ENCODE assay signal across 25 cellular contexts in the genomic region with DNA sequence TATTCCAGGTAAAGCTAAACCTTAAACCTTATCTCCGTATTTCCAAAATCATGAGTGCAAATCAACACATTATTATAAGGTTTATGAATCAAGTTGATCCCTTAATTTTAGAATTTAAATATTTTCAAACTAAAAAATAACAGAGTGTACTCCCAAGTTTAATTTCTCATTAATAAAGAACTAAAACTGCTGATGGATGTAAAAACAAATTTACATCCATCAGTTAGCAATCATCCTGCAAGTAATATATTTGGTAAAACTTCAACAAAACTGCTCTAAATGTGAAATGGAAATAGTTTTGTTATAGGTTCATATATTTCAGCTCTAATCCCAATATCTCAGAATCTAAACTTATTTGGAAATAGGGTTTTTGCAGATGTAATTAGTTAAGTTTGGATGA.
DNase-seq lines count a peak whose midpoint lies in the region; ATAC-seq, FAIRE-seq and TF ChIP-seq lines count a peak whose summit lies in the region.
"Had no signal": no experiment of that assay in that cellular context is flagged by ENCODE, and none has a peak within 500 bp of the region (broad histone marks: within the 10 kb centered on the region; RNA-seq: fewer than 3 reads in every experiment).

No MANE protein-coding gene starts in this region.

- no peaks in the 10 kb centered on the region for H3K27me3 ChIP-seq in HepG2 (ENCODE audit: control insufficient read depth in 1 of 2, insufficient read depth in 2 of 2, low read length in 2 of 2)
- no peaks in the 10 kb centered on the region for H3K27me3 ChIP-seq in right lobe of liver
- H3K27me3 ChIP-seq in K562 (ENCODE audit: control insufficient read depth in 2 of 2, insufficient read depth in 2 of 2, low read length in 2 of 2): no peaks in the 10 kb centered on the region
- no peaks in the 10 kb centered on the region for H3K27me3 ChIP-seq in H9 (ENCODE audit: insufficient read depth, low read length)
- H3K27me3 ChIP-seq: BE2C, BLaER1 had no signal

- no peak overlapping the region for H4K8ac ChIP-seq in H9 (replicated peaks; ENCODE audit: insufficient read length, low read depth, low read length)

- H2BK12ac ChIP-seq in H9 (ENCODE audit: insufficient read length, low read depth, low read length): no peak overlapping the region

- H2AK5ac ChIP-seq in H9 (ENCODE audit: insufficient read length, low read length): no peak overlapping the region

- H3K4me1 ChIP-seq in HepG2 (ENCODE audit: insufficient read depth, low read length): no peaks in the 10 kb centered on the region
- no peaks in the 10 kb centered on the region for H3K4me1 ChIP-seq in right lobe of liver
- H3K4me1 ChIP-seq in K562 (replicated peaks in 1 of 2; ENCODE audit: control insufficient read depth in 2 of 2, insufficient read depth in 2 of 2, low read length in 2 of 2): peaks cover 15 to 37% of the 10 kb centered on the region in 2 experiments
- H3K4me1 ChIP-seq in H9 (ENCODE audit: insufficient read depth, low read length): no peaks in the 10 kb centered on the region
- H3K4me1 ChIP-seq: BE2C, BLaER1 had no signal

- no peaks in the 10 kb centered on the region for H3K23me2 ChIP-seq in H9 (ENCODE audit: insufficient read length, low read depth, low read length, poor library complexity, severe bottlenecking)

- no peaks in the 10 kb centered on the region for H3K36me3 Mint-ChIP-seq in H9 (ENCODE audit: insufficient read depth in 1 of 3, low read depth in 3 of 3)
- H3K36me3 Mint-ChIP-seq: CD14-positive monocyte; CD4-positive, alpha-beta memory T cell; CD4-positive, CD25-positive, alpha-beta regulatory T cell; CD8-positive, alpha-beta memory T cell had no signal

- H3K14ac ChIP-seq in H9 (ENCODE audit: insufficient read depth, low read length): no peak overlapping the region

- H4K20me1 ChIP-seq in HepG2 (ENCODE audit: insufficient read depth, low read length) (no peaks in the 10 kb centered on the region), K562 (replicated peaks; ENCODE audit: control insufficient read depth, insufficient read depth, low read length) (no peaks in the 10 kb centered on the region), H9 (ENCODE audit: control insufficient read depth, insufficient read depth, insufficient read length) (no peaks in the 10 kb centered on the region)
- H4K20me1 ChIP-seq: BLaER1 had no signal

- H3T11ph ChIP-seq in H9 (ENCODE audit: low read length): no peak overlapping the region

- H2BK20ac ChIP-seq in H9 (ENCODE audit: low read depth, low read length, poor library complexity, severe bottlenecking): no peak overlapping the region

- no peak overlapping the region for H4K5ac ChIP-seq in H9 (ENCODE audit: insufficient read length, low read depth, low read length)

- no peak for TF ChIP-seq RAD21 in HepG2 (CRISPR knock-in tag; IDR thresholded peaks at IDR 0.05)
- no peak for TF ChIP-seq RAD21 in K562 (CRISPR knock-in tag; conservative IDR thresholded peaks at IDR 0.05 in 1 of 2, IDR thresholded peaks at IDR 0.05 in 1 of 2)

- H3K27ac Mint-ChIP-seq in H9: no peak overlapping the region
- H3K27ac Mint-ChIP-seq: CD14-positive monocyte; CD4-positive, alpha-beta memory T cell; CD4-positive, CD25-positive, alpha-beta regulatory T cell; CD8-positive, alpha-beta memory T cell had no signal

- H2BK15ac ChIP-seq in H9 (ENCODE audit: low read depth, low read length): no peak overlapping the region

- H3K9me3 Mint-ChIP-seq in H9: no peaks in the 10 kb centered on the region

- H3K79me1 ChIP-seq in H9 (ENCODE audit: insufficient read depth, low read depth, low read length, poor library complexity, severe bottlenecking): no peaks in the 10 kb centered on the region

- ATAC-seq in HepG2 (no peak), right lobe of liver (no peak), K562 (no peak)
- ATAC-seq: GM12878 had no signal

- POLR2A ChIA-PET in HepG2 (lab: Yijun Ruan, JAX): no interaction called here
- POLR2A ChIA-PET in K562 (lab: Yijun Ruan, JAX): no interaction called here

- H3K9ac ChIP-seq in HepG2 (ENCODE audit: insufficient read depth, low read depth, low read length) (no peak overlapping the region), K562 (ENCODE audit: insufficient read depth in 1 of 2, low read depth in 2 of 2, low read length in 2 of 2) (no peak overlapping the region), H9 (ENCODE audit: extremely low read depth, insufficient read length, low read length) (no peak overlapping the region)
- H3K9ac ChIP-seq: BLaER1 had no signal

- H2AFZ ChIP-seq in HepG2 (ENCODE audit: low read length) (no peak overlapping the region), K562 (ENCODE audit: low read depth, low read length) (0 out of 2 replicates have a peak overlapping the region, but pooled peaks have one; percentile 38), H9 (ENCODE audit: low read length) (no peak overlapping the region)

- no peak for TF ChIP-seq CTCF in HepG2 (CRISPR knock-in tag; IDR thresholded peaks at IDR 0.05)
- TF ChIP-seq CTCF in right lobe of liver (IDR thresholded peaks at IDR 0.05): no peak
- no peak for TF ChIP-seq CTCF in K562 (IDR thresholded peaks at IDR 0.05 in 2 of 3, conservative IDR thresholded peaks at IDR 0.05 in 1 of 3; ENCODE audit: insufficient read depth in 2 of 3, low read depth in 1 of 3, low read length in 3 of 3)
- TF ChIP-seq CTCF in H9 (conservative IDR thresholded peaks at IDR 0.05): no peak

- intact Hi-C loops in HepG2 (cut with micrococcal nuclease; ENCODE audit: unreplicated experiment) (no loop called here), right lobe of liver (cut with DNase I) (no loop called here), K562 (cut with micrococcal nuclease) (no loop called here)

- H3K27me3 Mint-ChIP-seq in H9 (ENCODE audit: low read depth): no peaks in the 10 kb centered on the region
- H3K27me3 Mint-ChIP-seq: CD4-positive, CD25-positive, alpha-beta regulatory T cell; CD8-positive, alpha-beta memory T cell had no signal

- no peak for DNase-seq in HepG2 (ENCODE audit: low spot score)
- no peak for DNase-seq in right lobe of liver
- DNase-seq in K562 (ENCODE audit: extremely low read depth in 1 of 4, low spot score in 3 of 4): no peak
- DNase-seq in stimulated activated CD4-positive, alpha-beta T cell treated with anti-CD3 and anti-CD28 coated beads, Interleukin-4, amount 100 ng/mL, for 24 hours: no peak
- DNase-seq in H9: no peak
- DNase-seq: ACHN; BE2C; C1 segment of cervical spinal cord; CD4-positive, alpha-beta memory T cell; CD4-positive, CD25-positive, alpha-beta regulatory T cell; CD8-positive, alpha-beta memory T cell; COR-L47; DMS 273 treated with DMSO at 0.1 percent for 48 hours; DMS153; DMS53; DMS79; DND-41; EL; GDM1 had no signal

- H2BK120ac ChIP-seq in H9 (ENCODE audit: low read depth, low read length, poor library complexity, severe bottlenecking): no peak overlapping the region

- no peaks in the 10 kb centered on the region for H3K9me1 ChIP-seq in K562 (ENCODE audit: control insufficient read depth, insufficient read depth, low read length)

- CTCF ChIA-PET in HepG2 (lab: Yijun Ruan, JAX; ENCODE audit: low intra/inter-chr PET ratio, low total read pairs) (no interaction called here), K562 (lab: Yijun Ruan, JAX; ENCODE audit: low intra/inter-chr PET ratio) (no interaction called here)

- H3K79me2 ChIP-seq in HepG2 (ENCODE audit: insufficient read depth, low read length): no peaks in the 10 kb centered on the region
- H3K79me2 ChIP-seq in K562 (ENCODE audit: control insufficient read depth, insufficient read depth, low read length): no peaks in the 10 kb centered on the region
- no peaks in the 10 kb centered on the region for H3K79me2 ChIP-seq in H9 (ENCODE audit: insufficient read depth, low read length)

- no peak overlapping the region for H3K56ac ChIP-seq in H9 (ENCODE audit: insufficient read length, low read depth, low read length)

- TF ChIP-seq EP300 in HepG2 (IDR thresholded peaks at IDR 0.05; ENCODE audit: low read depth in 2 of 2, low read length in 2 of 2): no peak
- TF ChIP-seq EP300 in HepG2 (CRISPR knock-in tag; IDR thresholded peaks at IDR 0.05; ENCODE audit: borderline replicate concordance): no peak
- TF ChIP-seq EP300 in K562 (IDR thresholded peaks at IDR 0.05; ENCODE audit: low read length): no peak

- H3K36me3 ChIP-seq in HepG2 (replicated peaks in 1 of 2; ENCODE audit: control insufficient read depth in 1 of 2, insufficient read depth in 2 of 2, low read length in 2 of 2) (no peaks in the 10 kb centered on the region), right lobe of liver (no peaks in the 10 kb centered on the region), K562 (ENCODE audit: control insufficient read depth, insufficient read depth, low read length) (no peaks in the 10 kb centered on the region)
- H3K36me3 ChIP-seq: BE2C, BLaER1 had no signal

- H3K4me3 ChIP-seq in HepG2 (replicated peaks in 1 of 3; ENCODE audit: insufficient read depth in 1 of 3, low read depth in 2 of 3, low read length in 3 of 3): no peak overlapping the region
- H3K4me3 ChIP-seq in right lobe of liver: no peak overlapping the region
- H3K4me3 ChIP-seq in K562: no peak overlapping the region
- H3K4me3 ChIP-seq: BLaER1, GM12878 had no signal

- H3K9me3 ChIP-seq in HepG2 (ENCODE audit: low read length): no peaks in the 10 kb centered on the region
- H3K9me3 ChIP-seq in right lobe of liver: no peaks in the 10 kb centered on the region
- H3K9me3 ChIP-seq in K562 (replicated peaks; ENCODE audit: control insufficient read depth, insufficient read depth, low read depth, low read length): no peaks in the 10 kb centered on the region
- no peaks in the 10 kb centered on the region for H3K9me3 ChIP-seq in H9 (ENCODE audit: control insufficient read depth, low read depth, low read length)
- H3K9me3 ChIP-seq: BE2C, BLaER1 had no signal

- H3K4me2 ChIP-seq in HepG2 (ENCODE audit: low read depth, low read length) (no peak overlapping the region), K562 (ENCODE audit: insufficient read depth, low read length) (no peak overlapping the region), H9 (ENCODE audit: insufficient read depth, insufficient read length, low read length) (no peak overlapping the region)
- H3K4me2 ChIP-seq: BLaER1 had no signal

- no peak overlapping the region for H3K18ac ChIP-seq in H9 (ENCODE audit: insufficient read length, low read depth, low read length)

- no peak overlapping the region for H3K4me3 Mint-ChIP-seq in H9
- H3K4me3 Mint-ChIP-seq: CD14-positive monocyte; CD4-positive, alpha-beta memory T cell; CD4-positive, CD25-positive, alpha-beta regulatory T cell; CD8-positive, alpha-beta memory T cell had no signal

- no peak overlapping the region for H3K4ac ChIP-seq in H9 (ENCODE audit: low read depth, low read length)

- no peak for FAIRE-seq in HepG2 (lab: Jason Lieb, UNC)
- no peak for FAIRE-seq in K562 (lab: Jason Lieb, UNC)
- FAIRE-seq: GM12878, GM12892, GM19239 had no signal

- TF ChIP-seq POLR2A in HepG2 (IDR thresholded peaks at IDR 0.05; ENCODE audit: insufficient read depth in 1 of 2, low read depth in 2 of 2, low read length in 2 of 2) (no peak), right lobe of liver (IDR thresholded peaks at IDR 0.05) (no peak), K562 (conservative IDR thresholded peaks at IDR 0.05) (no peak)

- no peak overlapping the region for H3K23ac ChIP-seq in H9 (ENCODE audit: insufficient read length, low read depth, low read length)

- peaks cover 7 to 10% of the 10 kb centered on the region in 2 experiments for H3K4me1 Mint-ChIP-seq in H9
- H3K4me1 Mint-ChIP-seq: CD14-positive monocyte; CD4-positive, alpha-beta memory T cell; CD4-positive, CD25-positive, alpha-beta regulatory T cell; CD8-positive, alpha-beta memory T cell had no signal

- in situ Hi-C loops in HepG2 (cut with HindIII; ENCODE audit: extremely low pct_ligation_motif_present, low pct_unique_long_range_greater_than_20kb): no loop called here
- in situ Hi-C loops in K562 (cut with MboI): no loop called here

- WGBS in HepG2 (ENCODE audit: low lambda C conversion rate): 38% methylated on average over 1 of the region's 1 CpG
- 88% methylated on average over 1 of the region's 1 CpG for WGBS in right lobe of liver (ENCODE audit: insufficient coverage, low coverage, low lambda C conversion rate, missing lambda C conversion rate)
- WGBS in K562 (ENCODE audit: insufficient coverage, low coverage, missing lambda C conversion rate): 70% methylated on average over 1 of the region's 1 CpG
- no CpG with 5 or more reads among the region's 1 CpG for WGBS in H9 (ENCODE audit: extremely low coverage, insufficient read length, low lambda C conversion rate)

- no peak overlapping the region for H4K91ac ChIP-seq in H9 (ENCODE audit: insufficient read length, low read depth, low read length)

- no peak overlapping the region for H3K27ac ChIP-seq in HepG2 (ENCODE audit: extremely low read length, insufficient read depth, low read length)
- H3K27ac ChIP-seq in right lobe of liver: no peak overlapping the region
- no peak overlapping the region for H3K27ac ChIP-seq in K562 (ENCODE audit: extremely low read depth, low read depth, low read length)
- no peak overlapping the region for H3K27ac ChIP-seq in H9 (ENCODE audit: insufficient read length, low read depth, low read length)
- H3K27ac ChIP-seq: 22Rv1, BLaER1 had no signal

- BruUV-seq in HepG2 (replicated peaks; lab: Mats Ljungman, UMichigan) (no TSS peak), K562 (replicated peaks; lab: Mats Ljungman, UMichigan) (no TSS peak)

- no peak overlapping the region for H2BK5ac ChIP-seq in H9 (ENCODE audit: insufficient read length, low read length)
